In the genomic region with DNA sequence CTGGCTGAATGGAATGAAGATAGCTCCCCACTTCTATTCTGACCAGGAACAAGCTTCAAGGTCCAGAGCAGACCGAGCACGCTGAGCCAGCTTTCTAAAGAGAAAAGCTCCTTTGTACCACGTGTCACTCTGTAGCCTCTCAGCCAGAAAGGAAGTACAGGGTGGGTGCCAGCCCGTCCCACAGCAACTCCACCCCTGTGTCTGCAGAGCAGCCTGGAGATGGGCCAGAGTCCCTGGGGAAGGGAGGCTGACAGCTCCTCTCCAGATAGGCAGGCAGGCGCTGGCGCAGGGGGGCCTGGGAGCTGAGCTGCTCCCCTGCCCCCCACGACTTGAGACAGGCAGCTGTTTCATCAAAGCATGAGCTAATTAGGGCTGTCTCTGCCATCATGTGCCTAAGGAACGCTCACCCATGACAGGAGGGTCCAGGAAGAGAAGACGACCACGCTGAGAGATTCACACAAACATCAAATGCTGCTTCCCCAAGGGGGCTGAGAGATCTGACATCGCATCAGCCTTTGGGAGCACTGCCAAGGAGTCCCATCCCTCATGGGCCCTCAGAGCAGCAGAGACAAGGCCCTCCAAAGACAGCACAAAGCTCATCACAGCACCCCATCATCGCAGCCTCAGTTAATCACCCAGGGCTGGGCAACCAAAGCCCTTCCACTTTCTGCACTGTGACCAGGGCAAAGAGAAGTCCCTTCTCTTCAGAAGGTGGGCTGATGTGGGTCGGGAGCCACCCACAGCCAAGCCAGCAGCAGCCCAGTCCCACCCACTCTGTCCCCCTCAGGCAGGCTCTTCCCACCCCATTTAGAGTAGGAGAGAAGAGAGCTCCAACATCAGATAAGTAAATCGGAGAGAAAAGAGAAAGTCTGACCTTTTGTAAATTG, we compare ENCODE assay signal across 8 cellular contexts.
DNase-seq lines count a peak whose midpoint lies in the region; ATAC-seq and TF ChIP-seq lines count a peak whose summit lies in the region.

No MANE protein-coding gene starts in this region.

- no peaks in the 10 kb centered on the region for H4K20me1 ChIP-seq in Loucy (ENCODE audit: insufficient read depth, low read length, poor library complexity, severe bottlenecking)

- H3K27me3 ChIP-seq in Loucy (ENCODE audit: insufficient read depth, low read length, poor library complexity, severe bottlenecking): no peaks in the 10 kb centered on the region

- H3K27me3 Mint-ChIP-seq in T-helper 2 cell treated with Interferon-gamma antibody and Interleukin-4, amounts not matched to agents 5 μg/mL and 100 μg/mL, for 36 hours (ENCODE audit: low read depth): no peaks in the 10 kb centered on the region
- no peaks in the 10 kb centered on the region for H3K27me3 Mint-ChIP-seq in natural killer cell treated with Interleukin-12 subunit alpha and Interleukin-12 subunit beta and Interleukin-15 and Interleukin-18, amount 100 ng/mL, for 72 hours

- H3K9me3 Mint-ChIP-seq in T-helper 2 cell treated with Interferon-gamma antibody and Interleukin-4, amounts not matched to agents 5 μg/mL and 100 μg/mL, for 36 hours: no peaks in the 10 kb centered on the region
- H3K9me3 Mint-ChIP-seq in natural killer cell treated with Interleukin-12 subunit alpha and Interleukin-12 subunit beta and Interleukin-15 and Interleukin-18, amount 100 ng/mL, for 72 hours: no peaks in the 10 kb centered on the region

- peak overlapping the region; percentile 36 for H3K27ac Mint-ChIP-seq in T-helper 2 cell treated with Interferon-gamma antibody and Interleukin-4, amounts not matched to agents 5 μg/mL and 100 μg/mL, for 36 hours
- H3K27ac Mint-ChIP-seq in natural killer cell treated with Interleukin-12 subunit alpha and Interleukin-12 subunit beta and Interleukin-15 and Interleukin-18, amount 100 ng/mL, for 72 hours: peak overlapping the region in 1 of 2 donors; percentile 47

- H3K4me2 ChIP-seq in Loucy (ENCODE audit: low read depth, low read length, poor library complexity, severe bottlenecking): peak overlapping the region; percentile 62

- H3K9me3 ChIP-seq in Loucy (ENCODE audit: insufficient read depth, low read depth, low read length): no peaks in the 10 kb centered on the region

- no peaks in the 10 kb centered on the region for H3K36me3 Mint-ChIP-seq in T-helper 2 cell treated with Interferon-gamma antibody and Interleukin-4, amounts not matched to agents 5 μg/mL and 100 μg/mL, for 36 hours (ENCODE audit: low read depth)
- no peaks in the 10 kb centered on the region for H3K36me3 Mint-ChIP-seq in natural killer cell treated with Interleukin-12 subunit alpha and Interleukin-12 subunit beta and Interleukin-15 and Interleukin-18, amount 100 ng/mL, for 72 hours

- ATAC-seq in natural killer cell treated with Interleukin-12 subunit alpha and Interleukin-12 subunit beta and Interleukin-15 and Interleukin-18, amount 100 ng/mL, for 72 hours: peak; percentile 70 to 76
- no peak for ATAC-seq in HG02885 (IDR thresholded peaks at IDR 0.05; ENCODE audit: poor library complexity, unreplicated experiment)

- no peaks in the 10 kb centered on the region for H3K9me2 ChIP-seq in Loucy (replicated peaks; ENCODE audit: low read depth, low read length)

- no peak overlapping the region for H3K4me3 ChIP-seq in Loucy (ENCODE audit: low read length, poor library complexity, severe bottlenecking)
- no peak overlapping the region for H3K4me3 ChIP-seq in fibroblast of villous mesenchyme (ENCODE audit: low read depth, low read length)

- no peaks in the 10 kb centered on the region for H3K79me2 ChIP-seq in Loucy (ENCODE audit: insufficient read depth, low read length)

- peak overlapping the region; percentile 55 for H3K9ac ChIP-seq in Loucy (ENCODE audit: low read depth, low read length, poor library complexity, severe bottlenecking)

- peak overlapping the region; percentile 7 for H3K4me3 Mint-ChIP-seq in T-helper 2 cell treated with Interferon-gamma antibody and Interleukin-4, amounts not matched to agents 5 μg/mL and 100 μg/mL, for 36 hours
- H3K4me3 Mint-ChIP-seq in natural killer cell treated with Interleukin-12 subunit alpha and Interleukin-12 subunit beta and Interleukin-15 and Interleukin-18, amount 100 ng/mL, for 72 hours: peak overlapping the region; percentile 61

- peak; percentile 7 for DNase-seq in stimulated activated CD4-positive, alpha-beta T cell treated with anti-CD3 and anti-CD28 coated beads, Interleukin-12 subunit alpha, Interleukin-12 subunit beta, amount 100 ng/mL, for 4 hours
- no peak for DNase-seq in stimulated activated CD4-positive, alpha-beta T cell treated with anti-CD3 and anti-CD28 coated beads, Interleukin-1b, Interleukin-23, amount 100 ng/mL, for 48 hours
- no peak for DNase-seq in T-helper 2 cell treated with Interferon-gamma antibody and Interleukin-4, amounts not matched to agents 5 μg/mL and 100 μg/mL, for 36 hours (ENCODE audit: low spot score)
- DNase-seq in fibroblast of villous mesenchyme (ENCODE audit: low read depth): peak; percentile 74
- DNase-seq in natural killer cell treated with Interleukin-12 subunit alpha and Interleukin-12 subunit beta and Interleukin-15 and Interleukin-18, amount 100 ng/mL, for 72 hours (ENCODE audit: low spot score): no peak
- DNase-seq in iPS-NIHi7 (ENCODE audit: extremely low spot score): no peak

- peaks cover 21% of the 10 kb centered on the region for H3K4me1 ChIP-seq in Loucy (ENCODE audit: insufficient read depth, low read length, poor library complexity, severe bottlenecking)

- H3K36me3 ChIP-seq in Loucy (ENCODE audit: insufficient read depth, low read length): no peaks in the 10 kb centered on the region

- H3K4me1 Mint-ChIP-seq in T-helper 2 cell treated with Interferon-gamma antibody and Interleukin-4, amounts not matched to agents 5 μg/mL and 100 μg/mL, for 36 hours (ENCODE audit: low read depth): peaks cover 11% of the 10 kb centered on the region
- H3K4me1 Mint-ChIP-seq in natural killer cell treated with Interleukin-12 subunit alpha and Interleukin-12 subunit beta and Interleukin-15 and Interleukin-18, amount 100 ng/mL, for 72 hours (ENCODE audit: low read depth in 2 of 2): peaks cover 19 to 20% of the 10 kb centered on the region in 2 donors

- peak overlapping the region; percentile 86 for H2AFZ ChIP-seq in Loucy (ENCODE audit: low read length)

- TF ChIP-seq CTCF in Loucy (conservative IDR thresholded peaks at IDR 0.05; ENCODE audit: low read length): no peak
- TF ChIP-seq CTCF in fibroblast of villous mesenchyme (IDR thresholded peaks at IDR 0.05; ENCODE audit: insufficient read depth, low read depth, low read length): no peak

- H3F3A ChIP-seq in Loucy (ENCODE audit: low read depth): no peaks in the 10 kb centered on the region

Comparison
In these comparisons a context has a peak if more than half of its experiments do, and no peak if none do; other contexts are left out.
1. DNase-seq: peak in stimulated activated CD4-positive, alpha-beta T cell treated with anti-CD3 and anti-CD28 coated beads, Interleukin-12 subunit alpha, Interleukin-12 subunit beta, amount 100 ng/mL, for 4 hours (single experiment) and fibroblast of villous mesenchyme (single experiment); none in stimulated activated CD4-positive, alpha-beta T cell treated with anti-CD3 and anti-CD28 coated beads, Interleukin-1b, Interleukin-23, amount 100 ng/mL, for 48 hours (single experiment), T-helper 2 cell treated with Interferon-gamma antibody and Interleukin-4, amounts not matched to agents 5 μg/mL and 100 μg/mL, for 36 hours (single experiment), natural killer cell treated with Interleukin-12 subunit alpha and Interleukin-12 subunit beta and Interleukin-15 and Interleukin-18, amount 100 ng/mL, for 72 hours (single experiment) and iPS-NIHi7 (single experiment).